ENCODE assay signal across 8 cellular contexts in the genomic region with DNA sequence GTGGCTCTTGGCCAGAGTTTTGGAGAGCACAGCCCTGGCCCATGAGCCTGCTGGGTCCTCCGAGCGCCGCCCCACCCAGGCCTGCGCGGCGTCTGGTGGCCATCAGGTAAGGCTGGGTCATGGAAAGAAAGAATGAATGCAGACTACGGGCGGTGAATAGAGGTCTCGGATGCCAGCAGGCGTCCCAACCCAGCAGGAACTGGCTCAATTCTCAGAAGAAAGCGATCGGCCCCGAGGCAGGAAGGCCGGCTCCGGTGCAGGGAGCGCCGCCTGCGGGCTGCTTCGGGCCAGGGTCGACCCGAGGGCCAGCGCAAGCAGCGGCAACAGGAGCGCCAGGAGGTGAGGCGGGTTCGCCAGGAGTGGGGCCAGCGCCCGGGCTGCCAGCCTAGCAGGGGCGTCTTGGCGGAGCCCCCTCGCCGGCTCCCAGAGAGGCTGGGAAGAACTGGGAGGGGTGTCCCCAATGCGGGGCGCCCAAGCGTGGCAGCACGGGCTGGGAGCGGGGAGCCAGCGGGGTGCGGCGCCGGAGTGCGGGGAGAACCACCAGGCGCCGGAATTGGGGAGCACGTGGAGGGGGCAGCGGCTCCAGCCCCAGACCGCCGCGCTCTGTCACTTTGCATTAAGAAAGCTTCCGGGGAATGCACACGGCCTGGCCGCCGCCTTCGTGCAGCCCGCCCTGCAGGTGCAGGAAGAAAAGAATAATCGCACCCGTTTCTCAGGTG. TPM values are rescaled to one million over a fixed set of nuclear protein-coding genes. Genes with fewer than 3 reads are reported as not detected.
A peak's percentile ranks its signal among the peaks of the same experiment; 100 is the strongest.
DNase-seq lines count a peak whose midpoint lies in the region; ATAC-seq, FAIRE-seq and TF ChIP-seq lines count a peak whose summit lies in the region.

No MANE protein-coding gene starts in this region.

- H3K36me3 ChIP-seq in DOHH2 (ENCODE audit: control insufficient read depth, low read length) (no peaks in the 10 kb centered on the region), astrocyte (ENCODE audit: insufficient read depth, low read length) (no peaks in the 10 kb centered on the region), right lobe of liver (no peaks in the 10 kb centered on the region), SJCRH30 (no peaks in the 10 kb centered on the region)

- 11% methylated on average over 23 of the region's 57 CpGs for WGBS in right lobe of liver (ENCODE audit: insufficient coverage, low coverage, low lambda C conversion rate, missing lambda C conversion rate)

- no peak overlapping the region for H3K9ac ChIP-seq in astrocyte (ENCODE audit: low read length)

- peaks cover 6% of the 10 kb centered on the region; the same call in 1 of the 2 replicates for H3K27me3 ChIP-seq in DOHH2 (ENCODE audit: control insufficient read depth, low read length)
- H3K27me3 ChIP-seq in astrocyte (ENCODE audit: insufficient read depth, low read length): peaks cover 16% of the 10 kb centered on the region
- peaks cover 0 to 12% of the 10 kb centered on the region in 2 donors for H3K27me3 ChIP-seq in right lobe of liver
- no peaks in the 10 kb centered on the region for H3K27me3 ChIP-seq in SJCRH30

- peaks cover 5% of the 10 kb centered on the region for H3K9me3 Mint-ChIP-seq in astrocyte (ENCODE audit: unreplicated experiment)

- no peak for FAIRE-seq in astrocyte (lab: Jason Lieb, UNC)

- ATAC-seq in right lobe of liver: peak; percentile 46 to 66 (median 62)
- no peak for ATAC-seq in HG02623 (IDR thresholded peaks at IDR 0.05; ENCODE audit: unreplicated experiment)

- peak overlapping the region; percentile 52 for H2AFZ ChIP-seq in astrocyte (ENCODE audit: low read depth, low read length)

- peaks cover 24% of the 10 kb centered on the region for H3K4me1 ChIP-seq in DOHH2 (ENCODE audit: control insufficient read depth, low read length)
- H3K4me1 ChIP-seq in astrocyte (ENCODE audit: insufficient read depth, low read length): no peaks in the 10 kb centered on the region
- H3K4me1 ChIP-seq in right lobe of liver: peaks cover 0 to 19% (median 4%) of the 10 kb centered on the region in 4 donors
- H3K4me1 ChIP-seq in SJCRH30: no peaks in the 10 kb centered on the region

- peak overlapping the region; percentile 89 for H3K4me2 ChIP-seq in DOHH2 (ENCODE audit: low read length)
- peak overlapping the region; percentile 63 for H3K4me2 ChIP-seq in astrocyte (ENCODE audit: low read length)

- DNase-seq in M059J (ENCODE audit: low read depth) (peak; percentile 32), astrocyte (ENCODE audit: low read depth) (no peak), right lobe of liver (peak in 2 of 3 donors; percentile 39 to 57), SJCRH30 (no peak), occipital lobe (lab: John Stamatoyannopoulos, UW) (no peak), Kasumi-1 (lab: John Stamatoyannopoulos, UW) (no peak)

- H3F3A ChIP-seq in DOHH2 (ENCODE audit: control insufficient read depth, insufficient read depth): no peaks in the 10 kb centered on the region

- H3K27ac ChIP-seq in DOHH2 (ENCODE audit: low read depth, low read length): peak overlapping the region; percentile 27; the same call in 1 of the 2 replicates
- H3K27ac ChIP-seq in astrocyte (ENCODE audit: low read depth, low read length): no peak overlapping the region
- H3K27ac ChIP-seq in right lobe of liver: no peak overlapping the region
- H3K27ac ChIP-seq in SJCRH30: no peak overlapping the region

- intact Hi-C loops in right lobe of liver (cut with DNase I): no loop called here

- H3K9me2 ChIP-seq in DOHH2 (replicated peaks; ENCODE audit: control insufficient read depth, low read length): no peaks in the 10 kb centered on the region

- H3K4me1 Mint-ChIP-seq in astrocyte (ENCODE audit: low read depth, unreplicated experiment): no peaks in the 10 kb centered on the region

- no peaks in the 10 kb centered on the region for H4K20me1 ChIP-seq in DOHH2 (ENCODE audit: control insufficient read depth, insufficient read depth, low read depth, low read length)
- H4K20me1 ChIP-seq in astrocyte (ENCODE audit: insufficient read depth, low read length): no peaks in the 10 kb centered on the region

- H3K79me2 ChIP-seq in DOHH2 (ENCODE audit: control insufficient read depth, low read length) (no peaks in the 10 kb centered on the region), astrocyte (ENCODE audit: insufficient read depth, low read length) (no peaks in the 10 kb centered on the region)

- TF ChIP-seq CTCF in DOHH2 (IDR thresholded peaks at IDR 0.05; ENCODE audit: low read depth, low read length, poor library complexity, severe bottlenecking): peak; percentile 25
- no peak for TF ChIP-seq CTCF in astrocyte (IDR thresholded peaks at IDR 0.05; ENCODE audit: insufficient read depth, low read depth, low read length)
- peak in 2 of 4 donors; percentile 10 to 23 for TF ChIP-seq CTCF in right lobe of liver (IDR thresholded peaks at IDR 0.05)

- no peaks in the 10 kb centered on the region for H3K36me3 Mint-ChIP-seq in astrocyte (ENCODE audit: low read depth, unreplicated experiment)

- H3K27ac Mint-ChIP-seq in astrocyte (ENCODE audit: unreplicated experiment): no peak overlapping the region

- H3K9me3 ChIP-seq in DOHH2 (ENCODE audit: control insufficient read depth, insufficient read depth, low read length) (peaks cover 7% of the 10 kb centered on the region; the same call in 1 of the 2 replicates), astrocyte (ENCODE audit: insufficient read depth, low read depth, low read length) (no peaks in the 10 kb centered on the region), right lobe of liver (no peaks in the 10 kb centered on the region), SJCRH30 (replicated peaks) (no peaks in the 10 kb centered on the region)

- peaks cover 42% of the 10 kb centered on the region for H3K27me3 Mint-ChIP-seq in astrocyte (ENCODE audit: low read depth, unreplicated experiment)

- H3K4me3 Mint-ChIP-seq in astrocyte (ENCODE audit: unreplicated experiment): peak overlapping the region; percentile 73

- H3K4me3 ChIP-seq in DOHH2 (ENCODE audit: low read length): peak overlapping the region; percentile 74
- H3K4me3 ChIP-seq in astrocyte (ENCODE audit: insufficient read depth, low read depth, low read length): peak overlapping the region; percentile 17
- H3K4me3 ChIP-seq in right lobe of liver: peak overlapping the region; percentile 6 to 55 (median 24)
- no peak overlapping the region for H3K4me3 ChIP-seq in SJCRH30

- no peak for TF ChIP-seq POLR2A in right lobe of liver (IDR thresholded peaks at IDR 0.05)

RNA-seq across cellular contexts. Expression of gene TMC5, which starts 7.1 kb away (rescaled TPM):
- total RNA-seq in M059J (2014; rRNA removed; shearing (Covaris generic)): 0.15 TPM in 1 of 2 replicates, not detected in the other
- total RNA-seq in astrocyte: 0.11 TPM in 1 of 2 replicates, not detected in the other
- total RNA-seq in right lobe of liver: 1 to 10 TPM in 2 of 6 experiments, under 1 TPM in 3, not detected in 1; 0.43 to 3.4 (median 0.93) TPM
- total RNA-seq in SJCRH30 (2014; rRNA removed; shearing (Covaris generic)): not detected in 2 replicates
- total RNA-seq in occipital lobe: not detected

Comparison
In these comparisons a context has a peak if more than half of its experiments do, and no peak if none do; other contexts are left out.
1. DNase-seq: peak in M059J (single experiment) and right lobe of liver (2 of 3); none in astrocyte (single experiment), SJCRH30 (0 of 2), occipital lobe (single experiment) and Kasumi-1 (0 of 2).